ENCODE assay signal across 8 cellular contexts in the genomic region with DNA sequence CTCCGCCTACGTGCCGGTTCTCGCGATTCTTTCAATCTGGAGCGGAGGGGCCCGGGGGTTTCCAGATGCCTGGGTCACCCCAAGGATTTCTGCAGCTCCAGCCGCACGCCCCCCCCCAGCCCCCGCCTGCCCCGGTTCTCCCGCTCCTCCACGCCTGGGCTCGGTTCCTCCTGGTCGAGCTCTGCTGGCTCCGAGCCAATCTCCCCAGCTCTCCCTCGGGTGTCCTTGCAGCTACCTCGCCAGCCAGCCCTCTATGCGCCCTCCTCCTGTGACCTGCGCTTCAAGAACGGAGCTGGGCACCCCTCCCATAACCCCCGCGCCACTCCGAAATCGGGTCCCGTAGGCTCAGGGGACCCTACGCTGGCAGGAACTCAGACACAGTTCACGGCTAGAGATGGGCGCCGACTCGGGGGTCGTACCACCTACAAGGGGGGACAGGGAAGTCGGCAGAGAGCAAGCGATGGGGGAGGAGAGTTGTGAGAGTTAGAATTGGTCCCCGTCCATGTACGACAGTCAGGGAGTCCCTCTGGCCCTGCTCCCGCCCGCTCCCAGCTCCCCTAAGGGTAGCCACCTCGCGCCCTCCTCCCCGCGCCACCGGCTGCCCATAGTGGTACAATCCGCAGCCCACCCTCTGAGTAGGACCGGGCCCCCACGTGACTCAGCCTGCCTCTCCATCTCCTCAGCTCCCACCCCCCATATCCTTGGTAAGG. TPM values are rescaled to one million over a fixed set of nuclear protein-coding genes. Genes with fewer than 3 reads are reported as not detected.
DNase-seq lines count a peak whose midpoint lies in the region; ATAC-seq and TF ChIP-seq lines count a peak whose summit lies in the region.

No MANE protein-coding gene starts in this region.

- DNase-seq in GM23338 (ENCODE audit: low spot score) (peak; percentile 79), SW480 (ENCODE audit: low spot score) (peak; percentile 52), dermis blood vessel endothelial cell (peak; percentile 36), mesendoderm (peak; percentile 60), thyroid gland (peak; percentile 94 to 95)

- no peak overlapping the region for H2AK5ac ChIP-seq in mesendoderm (ENCODE audit: low read length)

- H3K27ac ChIP-seq in ACC112 (ENCODE audit: low read depth, low read length) (no peak overlapping the region), GM23338 (ENCODE audit: low read depth) (peak overlapping the region; percentile 95), mesendoderm (ENCODE audit: low read depth, low read length) (no peak overlapping the region), thyroid gland (peak overlapping the region in 2 of 3 donors; percentile 69 to 82)

- peak overlapping the region; percentile 98 for H3K27ac Mint-ChIP-seq in GM23338

- H3K9me2 ChIP-seq in GM23338 (ENCODE audit: insufficient read depth), result no peaks in the 10 kb centered on the region

- peak in 1 of 2 donors; percentile 36 for TF ChIP-seq POLR2A in thyroid gland (IDR thresholded peaks at IDR 0.05)

- no peak for TF ChIP-seq CTCF in GM23338 (conservative IDR thresholded peaks at IDR 0.05; ENCODE audit: low read depth in 2 of 2)
- TF ChIP-seq CTCF in thyroid gland (IDR thresholded peaks at IDR 0.05), result peak in 1 of 6 experiments; percentile 9

- H3K4me1 ChIP-seq in ACC112 (ENCODE audit: control insufficient read depth, insufficient read depth, low read length, unreplicated experiment) (peaks cover 25% of the 10 kb centered on the region), GM23338 (ENCODE audit: insufficient read depth) (peaks cover 33% of the 10 kb centered on the region), mesendoderm (ENCODE audit: control insufficient read depth, low read depth, low read length) (peaks cover 5% of the 10 kb centered on the region), thyroid gland (peaks cover 35 to 58% of the 10 kb centered on the region in 2 donors)

- no peaks in the 10 kb centered on the region for H3K79me2 ChIP-seq in ACC112 (ENCODE audit: control insufficient read depth, insufficient read depth, low read length, unreplicated experiment)
- H3K79me2 ChIP-seq in GM23338 (replicated peaks; ENCODE audit: insufficient read depth), result no peaks in the 10 kb centered on the region
- H3K79me2 ChIP-seq in mesendoderm (ENCODE audit: control insufficient read depth, insufficient read depth, low read length), result no peaks in the 10 kb centered on the region

- no peak overlapping the region for H2BK15ac ChIP-seq in mesendoderm (replicated peaks; ENCODE audit: low read depth)

- peaks cover 51% of the 10 kb centered on the region for H3K27me3 Mint-ChIP-seq in GM23338 (ENCODE audit: insufficient read depth, low read depth, poor library complexity)

- peak overlapping the region; percentile 60 for H2BK5ac ChIP-seq in mesendoderm (ENCODE audit: low read length)

- peak overlapping the region; percentile 76 for H3K4me2 ChIP-seq in GM23338
- H3K4me2 ChIP-seq in mesendoderm (ENCODE audit: low read length), result peak overlapping the region; percentile 88

- no peak overlapping the region for H3K4ac ChIP-seq in mesendoderm (ENCODE audit: low read depth, low read length)

- H4K5ac ChIP-seq in mesendoderm (ENCODE audit: low read length), result no peak overlapping the region

- intact Hi-C loops in thyroid gland (cut with DNase I), result loop anchor here (5.0 kb wide), 1 partner anchor 37 kb away; the partner anchor contains the start of gene ZBTB4

- peak overlapping the region; percentile 68 for H4K8ac ChIP-seq in mesendoderm (ENCODE audit: low read depth, low read length)

- no peak overlapping the region for H3K23ac ChIP-seq in mesendoderm (ENCODE audit: low read length)

- no peaks in the 10 kb centered on the region; the same call in 2 of the 3 replicates for H3K36me3 Mint-ChIP-seq in GM23338 (ENCODE audit: low read depth)

- H3K18ac ChIP-seq in mesendoderm (ENCODE audit: low read length), result peak overlapping the region; percentile 82

- H4K20me1 ChIP-seq in GM23338 (replicated peaks; ENCODE audit: insufficient read depth), result peaks cover 3% of the 10 kb centered on the region; the same call in 1 of the 2 replicates

- no peak overlapping the region for H2BK120ac ChIP-seq in mesendoderm (ENCODE audit: low read depth, low read length)

- H3K79me1 ChIP-seq in mesendoderm (ENCODE audit: low read length), result no peaks in the 10 kb centered on the region

- H3K27me3 ChIP-seq in ACC112 (ENCODE audit: insufficient read depth, low read length) (peaks cover 16% of the 10 kb centered on the region), GM23338 (ENCODE audit: insufficient read depth) (peaks cover 48% of the 10 kb centered on the region), mesendoderm (ENCODE audit: insufficient read depth, low read length, poor library complexity) (peaks cover 9% of the 10 kb centered on the region), thyroid gland (no peaks in the 10 kb centered on the region)

- peak overlapping the region; percentile 96 for H3K4me3 Mint-ChIP-seq in GM23338

- peaks cover 33% of the 10 kb centered on the region for H3K4me1 Mint-ChIP-seq in GM23338

- H3K56ac ChIP-seq in mesendoderm (ENCODE audit: low read length), result peak overlapping the region; percentile 98

- ATAC-seq in GM23338 (peak; percentile 3), HG03175 (IDR thresholded peaks at IDR 0.05; ENCODE audit: unreplicated experiment) (no peak), GM21717 (IDR thresholded peaks at IDR 0.05; ENCODE audit: unreplicated experiment) (no peak)

- H3K4me3 ChIP-seq in ACC112 (ENCODE audit: low read depth, low read length) (peak overlapping the region; percentile 80), GM23338 (peak overlapping the region; percentile 98), mesendoderm (ENCODE audit: low read length) (peak overlapping the region; percentile 87), thyroid gland (replicated peaks in 1 of 3) (peak overlapping the region in 2 of 3 donors; percentile 42 to 51)

- WGBS in mesendoderm (ENCODE audit: extremely low coverage, insufficient coverage, low lambda C conversion rate), result no CpG with 5 or more reads among the region's 46 CpGs
- 2% methylated on average over 28 to 37 of the region's 46 CpGs for WGBS in thyroid gland, 2 donors

- H3K36me3 ChIP-seq in ACC112 (ENCODE audit: insufficient read depth, low read length), result no peaks in the 10 kb centered on the region
- H3K36me3 ChIP-seq in GM23338 (ENCODE audit: insufficient read depth), result no peaks in the 10 kb centered on the region
- H3K36me3 ChIP-seq in mesendoderm (ENCODE audit: control insufficient read depth, insufficient read depth, low read length), result no peaks in the 10 kb centered on the region
- no peaks in the 10 kb centered on the region for H3K36me3 ChIP-seq in thyroid gland

- H2AFZ ChIP-seq in ACC112 (ENCODE audit: low read length, unreplicated experiment) (peak overlapping the region; percentile 48), GM23338 (peak overlapping the region; percentile 72)

- no peaks in the 10 kb centered on the region for H3K9me3 Mint-ChIP-seq in GM23338

- H3K9me3 ChIP-seq in thyroid gland, result no peaks in the 10 kb centered on the region

- H3K9ac ChIP-seq in mesendoderm (ENCODE audit: low read length), result peak overlapping the region; percentile 96

- peaks cover 51% of the 10 kb centered on the region for H3F3A ChIP-seq in GM23338 (replicated peaks; ENCODE audit: low read depth)

TF ChIP-seq in GM23338, 12 proteins besides CTCF, POLR2A, EP300 and RAD21:
- TF ChIP-seq ZNF331 (CRISPR knock-in tag; IDR thresholded peaks at IDR 0.05; ENCODE audit: low read depth), result no peak
- TF ChIP-seq POLR2AphosphoS5 (IDR thresholded peaks at IDR 0.05; ENCODE audit: low read depth), result peak; percentile 80
- no peak for TF ChIP-seq ZNF114 (CRISPR knock-in tag; IDR thresholded peaks at IDR 0.05)

RNA-seq across cellular contexts. Expression of gene FGF11, which starts 1.0 kb away (rescaled TPM):
- 16.6 TPM in 2 replicates for total RNA-seq in GM23338 (2014; rRNA removed; shearing (Covaris generic))
- 11.1 and 13.3 TPM in 2 replicates for polyA plus RNA-seq in GM23338 (2016; fragmentation: Nextera tagmentation; extraction: Ambion mirVana)
- total RNA-seq in dermis blood vessel endothelial cell (0.28 and 0.51 TPM in 2 replicates), thyroid gland (10 to 100 TPM in 3 of 4 donors, 1 to 10 TPM in 1; 4.3 to 12.1 (median 10.5) TPM)
- polyA plus RNA-seq in mesendoderm (2013, experiment 1 of 2), result 3.8 TPM
- polyA plus RNA-seq in mesendoderm (2013, experiment 2 of 2), result 3.7 TPM

RNA-seq across cellular contexts. Expression of gene CHRNB1, which starts 4.6 kb away (rescaled TPM):
- 11.2 and 12.0 TPM in 2 replicates for total RNA-seq in GM23338 (2014; rRNA removed; shearing (Covaris generic))
- polyA plus RNA-seq in GM23338 (2016; fragmentation: Nextera tagmentation; extraction: Ambion mirVana), result 10.0 and 11.1 TPM in 2 replicates
- 4.6 and 5.8 TPM in 2 replicates for total RNA-seq in dermis blood vessel endothelial cell
- 7.0 TPM for polyA plus RNA-seq in mesendoderm (2013, experiment 1 of 2)
- 7.2 TPM for polyA plus RNA-seq in mesendoderm (2013, experiment 2 of 2)
- total RNA-seq in thyroid gland, result 10 to 100 TPM; 13.4 to 29.2 (median 19.8) TPM

RNA-seq across cellular contexts. Expression of gene TMEM102, which starts 5.0 kb away (rescaled TPM):
- 15.1 and 23.2 TPM in 2 replicates for total RNA-seq in GM23338 (2014; rRNA removed; shearing (Covaris generic))
- polyA plus RNA-seq in GM23338 (2016; fragmentation: Nextera tagmentation; extraction: Ambion mirVana), result 6.1 and 6.4 TPM in 2 replicates
- 11.3 and 12.9 TPM in 2 replicates for total RNA-seq in dermis blood vessel endothelial cell
- polyA plus RNA-seq in mesendoderm (2013, experiment 1 of 2), result 2.9 TPM
- polyA plus RNA-seq in mesendoderm (2013, experiment 2 of 2), result 2.9 TPM
- total RNA-seq in thyroid gland, result 10 to 100 TPM; 11.3 to 19.4 (median 16.4) TPM

RNA-seq across cellular contexts. Expression of gene SPEM3, which starts 11.6 kb away (rescaled TPM):
- not detected in 2 replicates for total RNA-seq in GM23338 (2014; rRNA removed; shearing (Covaris generic))
- not detected in 2 replicates for polyA plus RNA-seq in GM23338 (2016; fragmentation: Nextera tagmentation; extraction: Ambion mirVana)
- total RNA-seq in dermis blood vessel endothelial cell (not detected in 2 replicates), thyroid gland (not detected)
- polyA plus RNA-seq in mesendoderm (2013, experiment 1 of 2), result not detected
- polyA plus RNA-seq in mesendoderm (2013, experiment 2 of 2), result not detected

RNA-seq across cellular contexts. Expression of gene SPEM2, which starts 14.9 kb away (rescaled TPM):
- not detected in 2 replicates for total RNA-seq in GM23338 (2014; rRNA removed; shearing (Covaris generic))
- not detected in 2 replicates for polyA plus RNA-seq in GM23338 (2016; fragmentation: Nextera tagmentation; extraction: Ambion mirVana)
- total RNA-seq in dermis blood vessel endothelial cell (not detected in 2 replicates), thyroid gland (under 1 TPM in 1 of 4 donors, not detected in 3; 0.40 TPM)
- polyA plus RNA-seq in mesendoderm (2013, experiment 1 of 2), result 0.03 TPM
- not detected for polyA plus RNA-seq in mesendoderm (2013, experiment 2 of 2)

Comparison
In these comparisons a context has a peak if more than half of its experiments do, and no peak if none do; other contexts are left out.
1. H3K27ac ChIP-seq: peak in GM23338 (single experiment) and thyroid gland (2 of 3); none in ACC112 (single experiment) and mesendoderm (single experiment).
2. H3K4me3 ChIP-seq: peak in every context shown above with its lines; median percentile 98 in GM23338; 87 in mesendoderm; 80 in ACC112; 46 in thyroid gland.
3. DNase-seq: peak in every context shown above with its lines; median percentile 94 in thyroid gland; 79 in GM23338; 60 in mesendoderm; 52 in SW480; 36 in dermis blood vessel endothelial cell.